27 cellular contexts compared by ENCODE assay signal in genomic region chr1:163401211-163401610, GRCh38.
"Had no signal": no experiment of that assay in that cellular context is flagged by ENCODE, and none has a peak within 500 bp of the region (broad histone marks: within the 10 kb centered on the region; RNA-seq: fewer than 3 reads in every experiment).

No MANE protein-coding gene starts in this region.

- H3K27ac ChIP-seq: adrenal gland, Peyer's patch, RWPE1, SJSA1 had no signal

- H3K9me3 ChIP-seq: adrenal gland, Peyer's patch, SJSA1 had no signal

- DNase-seq: activated CD4-positive, alpha-beta T cell treated with anti-CD3 and anti-CD28 coated beads for 48 hours; activated CD4-positive, alpha-beta T cell treated with anti-CD3 and anti-CD28 coated beads, Interleukin-2, amount 50 U/mL, for 4 hours; activated CD8-positive, alpha-beta memory T cell treated with anti-CD3 and anti-CD28 coated beads, Interleukin-2, amount 50 U/mL, for 48 hours; activated CD8-positive, alpha-beta T cell treated with anti-CD3 and anti-CD28 coated beads, Interleukin-2, amount 10 ng/mL, durations not matched to agents 7 days and 5 days; activated naive CD4-positive, alpha-beta T cell treated with anti-CD3 and anti-CD28 coated beads, Interleukin-2, amount 50 U/mL, for 16 hours; activated naive CD8-positive, alpha-beta T cell treated with anti-CD3 and anti-CD28 coated beads, Interleukin-2, amount 10 ng/mL, durations not matched to agents 7 days and 5 days; activated T-cell treated with anti-CD3 and anti-CD28 coated beads, Interleukin-2, amount 50 U/mL, for 1 hour; anterior cingulate cortex; Kasumi-1; NCI-H1092 treated with DMSO at 0.1 percent for 48 hours; NCI-H1417 treated with DMSO at 0.1 percent for 48 hours; NCI-H187; NCI-H2081; NCI-H510A treated with DMSO at 0.1 percent for 48 hours; NCI-H69; NK-92 treated with Interleukin-12 subunit alpha and Interleukin-12 subunit beta, amount 100 ng/mL, for 24 hours; OCI-M1; Peyer's patch; Right ventricle myocardium superior; SW 1271 had no signal

- H3K4me1 Mint-ChIP-seq: activated naive CD8-positive, alpha-beta T cell treated with anti-CD3 and anti-CD28 coated beads, Interleukin-2, amount 10 ng/mL, durations not matched to agents 7 days and 5 days; central memory CD8-positive, alpha-beta T cell had no signal

- ATAC-seq: activated CD4-positive, CD25-positive, alpha-beta regulatory T cell treated with anti-CD3 and anti-CD28 coated beads, Interleukin-2, amount 50 U/mL, for 24 hours; activated CD8-positive, alpha-beta T cell treated with anti-CD3 and anti-CD28 coated beads, Interleukin-2, amount 10 ng/mL, durations not matched to agents 7 days and 5 days; SK-N-SH treated with all-trans-retinoic acid at 6 μM for 48 hours had no signal

- H3K9me3 Mint-ChIP-seq: activated naive CD8-positive, alpha-beta T cell treated with anti-CD3 and anti-CD28 coated beads, Interleukin-2, amount 10 ng/mL, durations not matched to agents 7 days and 5 days; central memory CD8-positive, alpha-beta T cell; T-helper 1 cell treated with Interleukin-12 subunit alpha and Interleukin-12 subunit beta and Interleukin-4 antibody, amounts not matched to agents 30 μg/mL and 1 μg/mL, for 36 hours had no signal

- H3K36me3 Mint-ChIP-seq: activated naive CD8-positive, alpha-beta T cell treated with anti-CD3 and anti-CD28 coated beads, Interleukin-2, amount 10 ng/mL, durations not matched to agents 7 days and 5 days had no signal

- H3K4me1 ChIP-seq: adrenal gland, Peyer's patch, SJSA1 had no signal

- H3K27ac Mint-ChIP-seq: activated CD8-positive, alpha-beta T cell treated with anti-CD3 and anti-CD28 coated beads, Interleukin-2, amount 10 ng/mL, durations not matched to agents 7 days and 5 days; activated naive CD8-positive, alpha-beta T cell treated with anti-CD3 and anti-CD28 coated beads, Interleukin-2, amount 10 ng/mL, durations not matched to agents 7 days and 5 days; T-helper 1 cell treated with Interleukin-12 subunit alpha and Interleukin-12 subunit beta and Interleukin-4 antibody, amounts not matched to agents 30 μg/mL and 1 μg/mL, for 36 hours had no signal

- H3K27me3 ChIP-seq: adrenal gland, Peyer's patch had no signal

- H3K4me3 Mint-ChIP-seq: activated CD8-positive, alpha-beta T cell treated with anti-CD3 and anti-CD28 coated beads, Interleukin-2, amount 10 ng/mL, durations not matched to agents 7 days and 5 days; activated naive CD8-positive, alpha-beta T cell treated with anti-CD3 and anti-CD28 coated beads, Interleukin-2, amount 10 ng/mL, durations not matched to agents 7 days and 5 days; central memory CD8-positive, alpha-beta T cell; T-helper 1 cell treated with Interleukin-12 subunit alpha and Interleukin-12 subunit beta and Interleukin-4 antibody, amounts not matched to agents 30 μg/mL and 1 μg/mL, for 36 hours had no signal

- H3K36me3 ChIP-seq: adrenal gland, Peyer's patch, SJSA1 had no signal

- H3K4me3 ChIP-seq: adrenal gland, Peyer's patch, SJSA1 had no signal
